9 cellular contexts compared by ENCODE assay signal in genomic region chr4:118865091-118865708, GRCh38. TPM values are rescaled to one million over a fixed set of nuclear protein-coding genes. Genes with fewer than 3 reads are reported as not detected.
DNase-seq lines count a peak whose midpoint lies in the region; ATAC-seq, FAIRE-seq and TF ChIP-seq lines count a peak whose summit lies in the region.
"Had no signal": no experiment of that assay in that cellular context is flagged by ENCODE, and none has a peak within 500 bp of the region (broad histone marks: within the 10 kb centered on the region; RNA-seq: fewer than 3 reads in every experiment).

No MANE protein-coding gene starts in this region.

- CTCF ChIA-PET in endothelial cell of umbilical vein (lab: Charles Lee), result interaction anchor here (0.6 to 2.4 kb wide), 31 partner anchors 9 to 124 kb away, joined by 3 to 35 read pairs (median 5); partner anchors contain the start of genes SEC24D and SYNPO2

- peak; percentile 97 for ATAC-seq in RWPE2 (ENCODE audit: low read depth)
- no peak for ATAC-seq in stimulated activated memory B cell treated with anti-CD40 and anti-IgM and Interleukin-4, amounts not matched to agents 10 μg/mL and 1 μg/mL and 100 μg/mL, for 72 hours

- no peak for TF ChIP-seq POLR2A in endothelial cell of umbilical vein (IDR thresholded peaks at IDR 0.05; ENCODE audit: low read depth, low read length)

- dilution Hi-C loops in endothelial cell of umbilical vein (cut with MboI; ENCODE audit: extremely low pct_ligation_motif_present, low sequenced_read_pairs), result no loop called here

- H3K27ac Mint-ChIP-seq in stimulated activated memory B cell treated with anti-CD40 and anti-IgM and Interleukin-4, amounts not matched to agents 10 μg/mL and 1 μg/mL and 100 μg/mL, for 72 hours, result no peak overlapping the region
- H3K27ac Mint-ChIP-seq: activated naive CD8-positive, alpha-beta T cell had no signal

- TF ChIP-seq CTCF in RWPE2 (IDR thresholded peaks at IDR 0.05; ENCODE audit: poor library complexity, severe bottlenecking), result peak; percentile 86
- peak; percentile 58 to 77 for TF ChIP-seq CTCF in endothelial cell of umbilical vein (IDR thresholded peaks at IDR 0.05; ENCODE audit: extremely low read depth in 1 of 2, insufficient read depth in 1 of 2, low read depth in 1 of 2, low read length in 2 of 2)

- peak overlapping the region; percentile 66 for H2AFZ ChIP-seq in GM23248
- peak overlapping the region; percentile 54 for H2AFZ ChIP-seq in endothelial cell of umbilical vein (ENCODE audit: low read depth, low read length)

- no peaks in the 10 kb centered on the region for H3K27me3 ChIP-seq in GM23248 (replicated peaks; ENCODE audit: insufficient read depth)
- no peaks in the 10 kb centered on the region for H3K27me3 ChIP-seq in RWPE2 (ENCODE audit: insufficient read depth, poor library complexity, severe bottlenecking)
- no peaks in the 10 kb centered on the region for H3K27me3 ChIP-seq in endothelial cell of umbilical vein (ENCODE audit: control insufficient read depth in 2 of 2, insufficient read depth in 2 of 2, low read length in 2 of 2)

- H3K4me1 Mint-ChIP-seq in stimulated activated memory B cell treated with anti-CD40 and anti-IgM and Interleukin-4, amounts not matched to agents 10 μg/mL and 1 μg/mL and 100 μg/mL, for 72 hours, result peaks cover 7% of the 10 kb centered on the region

- H3K9ac ChIP-seq in GM23248 (no peak overlapping the region), endothelial cell of umbilical vein (replicated peaks; ENCODE audit: extremely low read depth, insufficient read depth, low read length) (no peak overlapping the region)

- no peaks in the 10 kb centered on the region for H3K36me3 ChIP-seq in GM23248 (ENCODE audit: low read depth)
- no peaks in the 10 kb centered on the region for H3K36me3 ChIP-seq in RWPE2 (ENCODE audit: low read depth)
- H3K36me3 ChIP-seq in endothelial cell of umbilical vein (ENCODE audit: control insufficient read depth in 2 of 2, extremely low read depth in 1 of 2, insufficient read depth in 2 of 2, low read length in 2 of 2), result no peaks in the 10 kb centered on the region

- H3K4me2 ChIP-seq in GM23248 (ENCODE audit: unreplicated experiment) (no peak overlapping the region), endothelial cell of umbilical vein (ENCODE audit: insufficient read depth, low read length) (peak overlapping the region; percentile 54)

- H3K4me3 Mint-ChIP-seq in stimulated activated memory B cell treated with anti-CD40 and anti-IgM and Interleukin-4, amounts not matched to agents 10 μg/mL and 1 μg/mL and 100 μg/mL, for 72 hours, result no peak overlapping the region
- H3K4me3 Mint-ChIP-seq: activated naive CD8-positive, alpha-beta T cell had no signal

- intact Hi-C loops in endothelial cell of umbilical vein (cut with micrococcal nuclease), result loop anchor here (1.0 kb wide), 2 partner anchors 29 to 93 kb away; partner anchors contain the start of gene SEC24D

- H3K4me3 ChIP-seq in GM23248 (no peak overlapping the region), RWPE2 (ENCODE audit: severe bottlenecking) (no peak overlapping the region), endothelial cell of umbilical vein (replicated peaks in 1 of 3; ENCODE audit: insufficient read depth in 1 of 3, low read depth in 1 of 3, low read length in 3 of 3) (no peak overlapping the region)

- peak; percentile 86 for FAIRE-seq in endothelial cell of umbilical vein (lab: Jason Lieb, UNC)

- WGBS in GM23248 (ENCODE audit: low coverage in 1 of 2, low lambda C conversion rate in 2 of 2, missing lambda C conversion rate in 2 of 2), 2 experiments, result 23 to 31% methylated on average over 5 of the region's 5 CpGs

- H3K4me1 ChIP-seq in GM23248 (ENCODE audit: insufficient read depth) (peaks cover 25% of the 10 kb centered on the region), RWPE2 (ENCODE audit: insufficient read depth, poor library complexity, severe bottlenecking) (no peaks in the 10 kb centered on the region), endothelial cell of umbilical vein (ENCODE audit: control insufficient read depth, extremely low read depth, insufficient read depth, low read length) (peaks cover 13% of the 10 kb centered on the region)

- in situ Hi-C loops in GM23248 (cut with MboI), result no loop called here

- no peak overlapping the region for H3K27ac ChIP-seq in GM23248
- H3K27ac ChIP-seq in RWPE2 (ENCODE audit: poor library complexity, severe bottlenecking), result no peak overlapping the region
- no peak overlapping the region for H3K27ac ChIP-seq in endothelial cell of umbilical vein (ENCODE audit: insufficient read depth, low read depth, low read length)

- no peaks in the 10 kb centered on the region for H3K9me2 ChIP-seq in GM23248 (ENCODE audit: insufficient read depth)

- H3K9me3 Mint-ChIP-seq in stimulated activated memory B cell treated with anti-CD40 and anti-IgM and Interleukin-4, amounts not matched to agents 10 μg/mL and 1 μg/mL and 100 μg/mL, for 72 hours, result no peaks in the 10 kb centered on the region

- POLR2A ChIA-PET in endothelial cell of umbilical vein (lab: Charles Lee), result no interaction called here

- H3F3A ChIP-seq in GM23248 (ENCODE audit: insufficient read depth), result peaks cover 23% of the 10 kb centered on the region

- H4K20me1 ChIP-seq in GM23248 (ENCODE audit: insufficient read depth) (no peaks in the 10 kb centered on the region), endothelial cell of umbilical vein (replicated peaks; ENCODE audit: control insufficient read depth, extremely low read depth, insufficient read depth, low read length) (no peaks in the 10 kb centered on the region)

- no TSS peak for BruUV-seq in endothelial cell of umbilical vein (replicated peaks; lab: Mats Ljungman, UMichigan)

- H3K27me3 Mint-ChIP-seq in stimulated activated memory B cell treated with anti-CD40 and anti-IgM and Interleukin-4, amounts not matched to agents 10 μg/mL and 1 μg/mL and 100 μg/mL, for 72 hours, result peaks cover 8% of the 10 kb centered on the region
- H3K27me3 Mint-ChIP-seq: activated naive CD8-positive, alpha-beta T cell had no signal

- H3K79me2 ChIP-seq in GM23248 (ENCODE audit: insufficient read depth) (no peaks in the 10 kb centered on the region), endothelial cell of umbilical vein (ENCODE audit: control insufficient read depth, insufficient read depth, low read length) (no peaks in the 10 kb centered on the region)

- H3K9me3 ChIP-seq in GM23248 (ENCODE audit: low read depth) (no peaks in the 10 kb centered on the region), RWPE2 (ENCODE audit: severe bottlenecking) (no peaks in the 10 kb centered on the region), endothelial cell of umbilical vein (replicated peaks; ENCODE audit: control insufficient read depth, insufficient read depth, low read length) (no peaks in the 10 kb centered on the region)

- no peaks in the 10 kb centered on the region for H3K9me1 ChIP-seq in endothelial cell of umbilical vein (replicated peaks; ENCODE audit: control insufficient read depth, extremely low read depth, insufficient read depth, low read length)

- DNase-seq in NOMO-1 (lab: John Stamatoyannopoulos, UW; ENCODE audit: unreplicated experiment in 2 of 2) (peak; percentile 16 to 55), NOMO-1 treated with dmso at 0.1 percent for 144 hours (lab: John Stamatoyannopoulos, UW; ENCODE audit: unreplicated experiment) (no peak), GM23248 (peak; percentile 71), M059J (ENCODE audit: low read depth) (peak; percentile 62), RWPE2 (ENCODE audit: low spot score) (no peak), endothelial cell of umbilical vein (ENCODE audit: low read depth, low spot score) (peak; percentile 64), myocyte (ENCODE audit: low read depth) (peak; percentile 80)

- no peaks in the 10 kb centered on the region for H3K36me3 Mint-ChIP-seq in stimulated activated memory B cell treated with anti-CD40 and anti-IgM and Interleukin-4, amounts not matched to agents 10 μg/mL and 1 μg/mL and 100 μg/mL, for 72 hours
- H3K36me3 Mint-ChIP-seq: activated naive CD8-positive, alpha-beta T cell had no signal

TF ChIP-seq in endothelial cell of umbilical vein, 7 proteins besides CTCF, POLR2A, EP300 and RAD21 (continues in another document):
- no peak for TF ChIP-seq JUN (IDR thresholded peaks at IDR 0.05; ENCODE audit: borderline replicate concordance, insufficient read depth, insufficient read length, low read depth)
- TF ChIP-seq, protein P1, sequence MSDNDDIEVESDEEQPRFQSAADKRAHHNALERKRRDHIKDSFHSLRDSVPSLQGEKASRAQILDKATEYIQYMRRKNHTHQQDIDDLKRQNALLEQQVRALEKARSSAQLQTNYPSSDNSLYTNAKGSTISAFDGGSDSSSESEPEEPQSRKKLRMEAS (IDR thresholded peaks at IDR 0.05; ENCODE audit: insufficient read depth, insufficient read length), result no peak
- TF ChIP-seq FOS (IDR thresholded peaks at IDR 0.05; ENCODE audit: borderline replicate concordance, insufficient read depth, low read length), result no peak

RNA-seq across cellular contexts. Expression of gene SYNPO2, which starts 23.5 kb away (rescaled TPM):
- total RNA-seq in GM23248 (2014; rRNA removed; shearing (Covaris generic)), result 4.3 and 5.0 TPM in 2 replicates
- polyA plus RNA-seq in GM23248 (2016; fragmentation: Nextera tagmentation; extraction: Ambion mirVana), result 3.1 and 3.2 TPM in 2 replicates
- total RNA-seq in M059J (2014; rRNA removed; shearing (Covaris generic)), result 0.52 and 0.69 TPM in 2 replicates
- 0.07 and 0.13 TPM in 2 replicates for total RNA-seq in endothelial cell of umbilical vein
- polyA plus RNA-seq in endothelial cell of umbilical vein, result 0.03 and 0.06 TPM in 2 replicates
- 0.04 and 0.08 TPM in 2 replicates for polyA plus RNA-seq in endothelial cell of umbilical vein (2011; cell fraction: cytosol; rRNA removed)
- polyA plus RNA-seq in endothelial cell of umbilical vein (2011; cell fraction: nucleus; rRNA removed), result 0.08 and 0.12 TPM in 2 replicates
- 0.05 and 0.07 TPM in 2 replicates for polyA plus RNA-seq in endothelial cell of umbilical vein (2012)
- 0.10 and 0.19 TPM in 2 replicates for polyA minus RNA-seq in endothelial cell of umbilical vein
- polyA minus RNA-seq in endothelial cell of umbilical vein (2011; cell fraction: cytosol; rRNA and poly(A)+ RNA removed), result 0.10 TPM
- 0.19 and 0.34 TPM in 2 replicates for polyA minus RNA-seq in endothelial cell of umbilical vein (2011; cell fraction: nucleus; rRNA and poly(A)+ RNA removed)
- 567 and 588 TPM in 2 replicates for total RNA-seq in myocyte
- polyA plus RNA-seq in myocyte (2012), result 128 TPM

RNA-seq across cellular contexts. Expression of gene SEC24D, which starts 29.3 kb away (rescaled TPM):
- total RNA-seq in GM23248 (2014; rRNA removed; shearing (Covaris generic)), result 148 and 166 TPM in 2 replicates
- polyA plus RNA-seq in GM23248 (2016; fragmentation: Nextera tagmentation; extraction: Ambion mirVana) (131 and 136 TPM in 2 replicates), endothelial cell of umbilical vein (81.5 and 88.8 TPM in 2 replicates)
- total RNA-seq in M059J (2014; rRNA removed; shearing (Covaris generic)), result 98.1 and 130 TPM in 2 replicates
- total RNA-seq in endothelial cell of umbilical vein (127 and 133 TPM in 2 replicates), myocyte (61.6 and 91.0 TPM in 2 replicates)
- polyA plus RNA-seq in endothelial cell of umbilical vein (2011; cell fraction: cytosol; rRNA removed), result 52.0 and 61.7 TPM in 2 replicates
- polyA plus RNA-seq in endothelial cell of umbilical vein (2011; cell fraction: nucleus; rRNA removed), result 132 and 151 TPM in 2 replicates
- polyA plus RNA-seq in endothelial cell of umbilical vein (2012), result 73.7 and 81.8 TPM in 2 replicates
- polyA minus RNA-seq in endothelial cell of umbilical vein, result 114 and 132 TPM in 2 replicates
- polyA minus RNA-seq in endothelial cell of umbilical vein (2011; cell fraction: cytosol; rRNA and poly(A)+ RNA removed), result 4.4 TPM
- 296 and 303 TPM in 2 replicates for polyA minus RNA-seq in endothelial cell of umbilical vein (2011; cell fraction: nucleus; rRNA and poly(A)+ RNA removed)
- 97.2 TPM for polyA plus RNA-seq in myocyte (2012)

Comparison
In these comparisons a context has a peak if more than half of its experiments do, and no peak if none do; other contexts are left out.
1. DNase-seq: peak in NOMO-1 (2 of 2), GM23248 (single experiment), M059J (single experiment), endothelial cell of umbilical vein (single experiment) and myocyte (single experiment); none in NOMO-1 treated with dmso at 0.1 percent for 144 hours (single experiment) and RWPE2 (single experiment).
2. RNA of gene SYNPO2, which starts 23.5 kb away (total RNA-seq): 567 to 588 TPM in myocyte; 4.3 to 5.0 TPM in GM23248, 0.52 to 0.69 TPM in M059J and 0.07 to 0.13 TPM in endothelial cell of umbilical vein; every median in the first group is over 10 times any median in the second.